In genomic region chr16:8948069-8948593, GRCh38 we compare ENCODE assay signal across 26 cellular contexts. TPM values are rescaled to one million over a fixed set of nuclear protein-coding genes. Genes with fewer than 3 reads are reported as not detected.
A peak's percentile ranks its signal among the peaks of the same experiment; 100 is the strongest.
DNase-seq lines count a peak whose midpoint lies in the region; ATAC-seq and TF ChIP-seq lines count a peak whose summit lies in the region.
"Had no signal": no experiment of that assay in that cellular context is flagged by ENCODE, and none has a peak within 500 bp of the region (broad histone marks: within the 10 kb centered on the region; RNA-seq: fewer than 3 reads in every experiment).

No MANE protein-coding gene starts in this region.

- no peaks in the 10 kb centered on the region for H3K36me3 Mint-ChIP-seq in CD8-positive, alpha-beta T cell
- H3K36me3 Mint-ChIP-seq in IgD-negative memory B cell = peaks cover 6% of the 10 kb centered on the region
- H3K36me3 Mint-ChIP-seq in activated naive CD8-positive, alpha-beta T cell treated with anti-CD3 and anti-CD28 coated beads, Interleukin-2, amount 50 U/mL, for 24 hours (ENCODE audit: low read depth) = no peaks in the 10 kb centered on the region
- peaks cover 7% of the 10 kb centered on the region for H3K36me3 Mint-ChIP-seq in nephron progenitor cell (ENCODE audit: low read depth)

- WGBS in transverse colon (ENCODE audit: low coverage in 1 of 2), 2 donors = 69 to 85% methylated on average over 3 to 6 of the region's 6 CpGs

- intact Hi-C loops in CD8-positive, alpha-beta T cell (cut with DNase I, micrococcal nuclease) = no loop called here
- intact Hi-C loops in transverse colon (cut with DNase I; ENCODE audit: low total_unique reads) = no loop called here

- H3K27ac Mint-ChIP-seq in CD8-positive, alpha-beta T cell = no peak overlapping the region
- peak overlapping the region in 1 of 3 donors; percentile 70 for H3K27ac Mint-ChIP-seq in IgD-negative memory B cell
- peak overlapping the region; percentile 66 for H3K27ac Mint-ChIP-seq in activated naive CD8-positive, alpha-beta T cell treated with anti-CD3 and anti-CD28 coated beads, Interleukin-2, amount 50 U/mL, for 24 hours
- H3K27ac Mint-ChIP-seq in nephron progenitor cell = peak overlapping the region; percentile 87
- H3K27ac Mint-ChIP-seq: activated CD4-positive, alpha-beta T cell treated with anti-CD3 and anti-CD28 coated beads, Interleukin-2, amount 10 ng/mL, durations not matched to agents 24 days and 14 days; activated naive CD8-positive, alpha-beta T cell treated with anti-CD3 and anti-CD28 coated beads, Interleukin-2, amount 10 ng/mL, durations not matched to agents 7 days and 5 days had no signal

- no peak for ATAC-seq in CD8-positive, alpha-beta T cell
- no peak for ATAC-seq in activated naive CD8-positive, alpha-beta T cell treated with anti-CD3 and anti-CD28 coated beads, Interleukin-2, amount 50 U/mL, for 24 hours
- ATAC-seq: foreskin keratinocyte, K562, lower lobe of right lung, pancreas, sciatic nerve, SK-N-SH treated with all-trans-retinoic acid at 6 μM for 48 hours, upper lobe of right lung had no signal

- no peak for TF ChIP-seq POLR2A in transverse colon (IDR thresholded peaks at IDR 0.05)

- no peaks in the 10 kb centered on the region for H3K27me3 Mint-ChIP-seq in CD8-positive, alpha-beta T cell (ENCODE audit: low read depth)
- H3K27me3 Mint-ChIP-seq in IgD-negative memory B cell (peaks cover 2% of the 10 kb centered on the region), nephron progenitor cell (ENCODE audit: low read depth, poor library complexity) (peaks cover 1% of the 10 kb centered on the region)
- H3K27me3 Mint-ChIP-seq in activated naive CD8-positive, alpha-beta T cell treated with anti-CD3 and anti-CD28 coated beads, Interleukin-2, amount 50 U/mL, for 24 hours = no peaks in the 10 kb centered on the region
- H3K27me3 Mint-ChIP-seq: activated CD4-positive, alpha-beta T cell treated with anti-CD3 and anti-CD28 coated beads, Interleukin-2, amount 10 ng/mL, durations not matched to agents 24 days and 14 days; activated naive CD8-positive, alpha-beta T cell treated with anti-CD3 and anti-CD28 coated beads, Interleukin-2, amount 10 ng/mL, durations not matched to agents 7 days and 5 days had no signal

- H3K4me1 ChIP-seq in CD8-positive, alpha-beta T cell (ENCODE audit: insufficient read depth, low read length) = peaks cover 96% of the 10 kb centered on the region
- H3K4me1 ChIP-seq in transverse colon = peaks cover 65 to 99% (median 86%) of the 10 kb centered on the region in 4 donors

- H3K4me3 ChIP-seq in CD8-positive, alpha-beta T cell (ENCODE audit: low read depth, low read length) = no peak overlapping the region
- H3K4me3 ChIP-seq in transverse colon = no peak overlapping the region
- H3K4me3 ChIP-seq: K562, lower lobe of right lung, pancreas, upper lobe of right lung had no signal

- H3K4me3 Mint-ChIP-seq in CD8-positive, alpha-beta T cell = peak overlapping the region; percentile 44
- peak overlapping the region in 3 of 4 donors; percentile 33 to 84 (median 81) for H3K4me3 Mint-ChIP-seq in IgD-negative memory B cell
- no peak overlapping the region for H3K4me3 Mint-ChIP-seq in activated naive CD8-positive, alpha-beta T cell treated with anti-CD3 and anti-CD28 coated beads, Interleukin-2, amount 50 U/mL, for 24 hours
- no peak overlapping the region for H3K4me3 Mint-ChIP-seq in nephron progenitor cell
- H3K4me3 Mint-ChIP-seq: activated CD4-positive, alpha-beta T cell treated with anti-CD3 and anti-CD28 coated beads, Interleukin-2, amount 10 ng/mL, durations not matched to agents 24 days and 14 days had no signal

- H3K36me3 ChIP-seq in CD8-positive, alpha-beta T cell (ENCODE audit: insufficient read depth, low read length) = no peaks in the 10 kb centered on the region
- H3K36me3 ChIP-seq in transverse colon = no peaks in the 10 kb centered on the region
- H3K36me3 ChIP-seq: BE2C, brain microvascular endothelial cell, lower lobe of right lung, pancreas, upper lobe of right lung had no signal

- no peaks in the 10 kb centered on the region for H3K9me3 Mint-ChIP-seq in CD8-positive, alpha-beta T cell
- H3K9me3 Mint-ChIP-seq in IgD-negative memory B cell = no peaks in the 10 kb centered on the region
- H3K9me3 Mint-ChIP-seq in activated naive CD8-positive, alpha-beta T cell treated with anti-CD3 and anti-CD28 coated beads, Interleukin-2, amount 50 U/mL, for 24 hours = no peaks in the 10 kb centered on the region
- H3K9me3 Mint-ChIP-seq in nephron progenitor cell = no peaks in the 10 kb centered on the region
- H3K9me3 Mint-ChIP-seq: activated CD4-positive, alpha-beta T cell treated with anti-CD3 and anti-CD28 coated beads, Interleukin-2, amount 10 ng/mL, durations not matched to agents 24 days and 14 days; activated naive CD8-positive, alpha-beta T cell treated with anti-CD3 and anti-CD28 coated beads, Interleukin-2, amount 10 ng/mL, durations not matched to agents 7 days and 5 days had no signal

- no peak overlapping the region for H3K27ac ChIP-seq in CD8-positive, alpha-beta T cell (ENCODE audit: low read depth, low read length)
- no peak overlapping the region for H3K27ac ChIP-seq in transverse colon
- H3K27ac ChIP-seq: brain microvascular endothelial cell, epithelial cell of prostate, foreskin keratinocyte, lower lobe of right lung, pancreas, upper lobe of right lung had no signal

- no peaks in the 10 kb centered on the region for H3K27me3 ChIP-seq in CD8-positive, alpha-beta T cell (ENCODE audit: insufficient read depth, low read length)
- no peaks in the 10 kb centered on the region for H3K27me3 ChIP-seq in transverse colon
- H3K27me3 ChIP-seq: BE2C, brain microvascular endothelial cell, foreskin keratinocyte, pancreas, upper lobe of right lung had no signal

- H3K4me1 Mint-ChIP-seq in CD8-positive, alpha-beta T cell (ENCODE audit: low read depth) = peaks cover 95% of the 10 kb centered on the region
- H3K4me1 Mint-ChIP-seq in IgD-negative memory B cell (peaks cover 61 to 89% (median 84%) of the 10 kb centered on the region in 3 donors), nephron progenitor cell (peaks cover 78% of the 10 kb centered on the region)
- H3K4me1 Mint-ChIP-seq in activated naive CD8-positive, alpha-beta T cell treated with anti-CD3 and anti-CD28 coated beads, Interleukin-2, amount 50 U/mL, for 24 hours = peaks cover 100% of the 10 kb centered on the region

- POLR2A ChIA-PET in CD8-positive, alpha-beta T cell (lab: Charles Lee) = interaction anchor here (1.2 to 1.7 kb wide), 2 partner anchors 16 to 143 kb away, joined by 3 to 5 read pairs; partner anchors contain the start of genes HAPSTR1 and USP7
- POLR2A ChIA-PET in HEK293T (lab: Yijun Ruan, JAX) = interaction anchor here (0.8 to 1.3 kb wide), 2 partner anchors 14 to 144 kb away, joined by 3 read pairs; no protein-coding TSS in a partner anchor

- DNase-seq in CD8-positive, alpha-beta T cell = no peak
- no peak for DNase-seq in activated naive CD8-positive, alpha-beta T cell treated with anti-CD3 and anti-CD28 coated beads, Interleukin-2, amount 50 U/mL, for 24 hours
- DNase-seq in nephron progenitor cell (no peak), NCI-H1694 treated with DMSO at 0.1 percent for 48 hours (lab: John Stamatoyannopoulos, UW) (no peak), HEK293T (ENCODE audit: extremely low spot score) (no peak), transverse colon (no peak)
- DNase-seq: activated CD4-positive, alpha-beta T cell treated with anti-CD3 and anti-CD28 coated beads, Interleukin-2, amount 10 ng/mL, durations not matched to agents 24 days and 14 days; activated naive CD8-positive, alpha-beta T cell treated with anti-CD3 and anti-CD28 coated beads, Interleukin-2, amount 10 ng/mL, durations not matched to agents 7 days and 5 days; activated T-cell treated with anti-CD3 and anti-CD28 coated beads, Interleukin-2, amount 50 U/mL, for 1 hour; BE2C; brain microvascular endothelial cell; cortex of kidney; DMS53; foreskin keratinocyte; hippocampal formation; lower lobe of right lung; NCI-H1930; NK-92 treated with Interleukin-12 subunit alpha and Interleukin-12 subunit beta, amount 100 ng/mL, for 24 hours; pancreas; stimulated activated naive CD4-positive, alpha-beta T cell treated with Interleukin-2 at 50 U/mL for 16 hours; upper lobe of right lung had no signal

- no peaks in the 10 kb centered on the region for H3K9me3 ChIP-seq in CD8-positive, alpha-beta T cell (ENCODE audit: low read length)
- H3K9me3 ChIP-seq in transverse colon = no peaks in the 10 kb centered on the region
- H3K9me3 ChIP-seq: BE2C, lower lobe of right lung, pancreas, upper lobe of right lung had no signal

- CTCF ChIA-PET in CD8-positive, alpha-beta T cell (lab: Charles Lee) = interaction anchor here (1.1 to 2.9 kb wide), 4 partner anchors 11 to 68 kb away, joined by 3 to 20 read pairs (median 4); partner anchors contain the start of gene USP7
- CTCF ChIA-PET in HEK293T (lab: Yijun Ruan, JAX) = interaction anchor here (0.6 to 5.6 kb wide), 2 partner anchors 12 to 177 kb away, joined by 3 to 28 read pairs; no protein-coding TSS in a partner anchor

- no peak for TF ChIP-seq CTCF in CD8-positive, alpha-beta T cell (IDR thresholded peaks at IDR 0.05)
- TF ChIP-seq CTCF in nephron progenitor cell (IDR thresholded peaks at IDR 0.05) (no peak), transverse colon (IDR thresholded peaks at IDR 0.05) (no peak)

- TF ChIP-seq EP300 in transverse colon (IDR thresholded peaks at IDR 0.05; ENCODE audit: low read depth) = no peak

- in situ Hi-C loops in transverse colon (cut with MboI; ENCODE audit: low pct_ligation_motif_present in 1 of 4, low pct_unique_long_range_greater_than_20kb in 1 of 4, low sequenced_read_pairs in 3 of 4) = no loop called here

TF ChIP-seq in HEK293T, 16 proteins besides CTCF, POLR2A, EP300 and RAD21:
- TF ChIP-seq CTBP1 (IDR thresholded peaks at IDR 0.05; ENCODE audit: borderline replicate concordance) (no peak), LEF1 (IDR thresholded peaks at IDR 0.05; ENCODE audit: borderline replicate concordance) (no peak), SP1 (IDR thresholded peaks at IDR 0.05) (no peak), HDGF (IDR thresholded peaks at IDR 0.05; ENCODE audit: borderline replicate concordance) (no peak), TARDBP (IDR thresholded peaks at IDR 0.05) (no peak), FOXK2 (IDR thresholded peaks at IDR 0.05) (no peak), ARNT (IDR thresholded peaks at IDR 0.05) (no peak), ELF4 (IDR thresholded peaks at IDR 0.05) (no peak), SUZ12 (IDR thresholded peaks at IDR 0.05) (no peak), BHLHE40 (IDR thresholded peaks at IDR 0.05; ENCODE audit: borderline replicate concordance) (no peak)

RNA-seq across cellular contexts. Expression of gene USP7, which starts 15.6 kb away (rescaled TPM):
- total RNA-seq in CD8-positive, alpha-beta T cell = 100 to 1,000 TPM; 301 to 317 TPM
- 9.4 TPM for polyA plus RNA-seq in IgD-negative memory B cell
- 100 to 1,000 TPM in 3 of 4 donors, 10 to 100 TPM in 1; 72.9 to 419 (median 158) TPM for total RNA-seq in transverse colon

Comparison
In these comparisons a context has a peak if more than half of its experiments do, and no peak if none do; other contexts are left out.
1. H3K4me3 Mint-ChIP-seq: peak in CD8-positive, alpha-beta T cell (single experiment) and IgD-negative memory B cell (3 of 4); none in activated naive CD8-positive, alpha-beta T cell treated with anti-CD3 and anti-CD28 coated beads, Interleukin-2, amount 50 U/mL, for 24 hours (single experiment) and nephron progenitor cell (single experiment).